18 cellular contexts compared by ENCODE assay signal in the genomic region with DNA sequence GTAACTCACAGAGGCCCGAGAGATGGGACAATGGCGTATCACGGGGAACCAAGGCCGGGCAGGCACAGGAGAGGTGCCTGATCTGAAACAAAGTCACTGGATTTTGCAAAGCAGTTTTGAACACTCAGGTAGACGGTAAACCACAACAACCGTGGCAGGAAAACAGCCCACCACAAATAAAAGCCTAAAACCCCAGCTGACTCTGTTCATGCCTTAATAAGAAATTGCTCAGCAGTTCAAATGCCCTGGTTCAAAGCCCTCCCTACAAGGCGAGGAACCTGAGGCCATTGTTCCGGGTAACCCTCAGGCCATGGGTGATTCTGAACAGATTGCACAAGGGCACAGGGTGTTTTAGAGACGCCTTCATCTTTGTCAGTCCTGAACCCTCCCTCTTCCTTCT.
DNase-seq lines count a peak whose midpoint lies in the region; ATAC-seq, FAIRE-seq and TF ChIP-seq lines count a peak whose summit lies in the region.
"Had no signal": no experiment of that assay in that cellular context is flagged by ENCODE, and none has a peak within 500 bp of the region (broad histone marks: within the 10 kb centered on the region; RNA-seq: fewer than 3 reads in every experiment).

No MANE protein-coding gene starts in this region.

- intact Hi-C loops in CD4-positive, alpha-beta memory T cell (cut with micrococcal nuclease), result loop anchor here (10.0 kb wide), 1 partner anchor 648 kb away; the partner anchor contains the start of gene CASP8AP2

- H3K9me3 Mint-ChIP-seq in CD4-positive, alpha-beta memory T cell, result no peaks in the 10 kb centered on the region
- no peaks in the 10 kb centered on the region for H3K9me3 Mint-ChIP-seq in activated CD4-positive, alpha-beta memory T cell treated with anti-CD3 and anti-CD28 coated beads, Interleukin-2, amount 10 ng/mL, durations not matched to agents 7 days and 5 days
- H3K9me3 Mint-ChIP-seq: WTC11 had no signal

- CTCF ChIA-PET in CD4-positive, alpha-beta memory T cell (lab: Charles Lee; ENCODE audit: partially characterized antibody), result interaction anchor here (0.7 to 12.7 kb wide), 7 partner anchors 11 to 532 kb away, joined by 3 to 326 read pairs (median 5); no protein-coding TSS in a partner anchor
- CTCF ChIA-PET in activated CD4-positive, alpha-beta memory T cell treated with anti-CD3 and anti-CD28 coated beads, Interleukin-2, amount 10 ng/mL, durations not matched to agents 7 days and 5 days (lab: Charles Lee), result interaction anchor here (0.6 to 11.5 kb wide), 11 partner anchors 14 to 1099 kb away, joined by 3 to 281 read pairs (median 35); partner anchors contain the start of genes BACH2 and MAP3K7

- peak overlapping the region in 6 of 7 donors; percentile 11 to 79 (median 76) for H3K27ac Mint-ChIP-seq in CD4-positive, alpha-beta memory T cell
- H3K27ac Mint-ChIP-seq in activated CD4-positive, alpha-beta memory T cell treated with anti-CD3 and anti-CD28 coated beads, Interleukin-2, amount 10 ng/mL, durations not matched to agents 7 days and 5 days, result peak overlapping the region; percentile 92
- H3K27ac Mint-ChIP-seq: WTC11 had no signal

- H3K4me3 ChIP-seq in CD4-positive, alpha-beta memory T cell (ENCODE audit: low read length in 2 of 2), result no peak overlapping the region
- peak overlapping the region; percentile 2 for H3K4me3 ChIP-seq in effector memory CD4-positive, alpha-beta T cell (ENCODE audit: insufficient read depth, low read depth, low read length, poor library complexity, severe bottlenecking)
- H3K4me3 ChIP-seq: tibial artery had no signal

- peak; percentile 41 for FAIRE-seq in GM12891 (lab: Jason Lieb, UNC)

- peak overlapping the region; percentile 63 to 87 (median 78) for H3K4me3 Mint-ChIP-seq in CD4-positive, alpha-beta memory T cell
- peak overlapping the region; percentile 70 for H3K4me3 Mint-ChIP-seq in activated CD4-positive, alpha-beta memory T cell treated with anti-CD3 and anti-CD28 coated beads, Interleukin-2, amount 10 ng/mL, durations not matched to agents 7 days and 5 days
- H3K4me3 Mint-ChIP-seq: WTC11 had no signal

- no peak overlapping the region for H3K27ac ChIP-seq in CD4-positive, alpha-beta memory T cell (ENCODE audit: low read depth, low read length)
- H3K27ac ChIP-seq in effector memory CD4-positive, alpha-beta T cell (ENCODE audit: insufficient read depth, low read length, poor library complexity, severe bottlenecking), result no peak overlapping the region
- H3K27ac ChIP-seq: neutrophil, tibial artery had no signal

- peak in 4 of 5 donors; percentile 25 to 44 (median 36) for DNase-seq in CD4-positive, alpha-beta memory T cell
- no peak for DNase-seq in GM12891 (ENCODE audit: insufficient read length, low spot score)
- peak; percentile 75 for DNase-seq in activated CD4-positive, alpha-beta memory T cell treated with anti-CD3 and anti-CD28 coated beads, Interleukin-2, amount 10 ng/mL, durations not matched to agents 7 days and 5 days
- peak in 2 of 3 donors; percentile 4 to 24 for DNase-seq in effector memory CD4-positive, alpha-beta T cell
- DNase-seq in NCI-H748 treated with DMSO at 0.1 percent for 48 hours (lab: John Stamatoyannopoulos, UW), result no peak
- DNase-seq in UCSD-AML1 (lab: John Stamatoyannopoulos, UW; ENCODE audit: unreplicated experiment), result no peak
- DNase-seq: BE2C, mesendoderm, NCI-H1048, NCI-H2081 treated with DMSO at 0.1 percent for 48 hours, NCI-H526 treated with DMSO at 0.1 percent for 48 hours, right cardiac atrium, tibial artery had no signal

- TF ChIP-seq POLR2A in GM12891 (IDR thresholded peaks at IDR 0.05; ENCODE audit: low read depth, low read length), result no peak

- no peaks in the 10 kb centered on the region for H3K36me3 Mint-ChIP-seq in CD4-positive, alpha-beta memory T cell
- peaks cover 7% of the 10 kb centered on the region for H3K36me3 Mint-ChIP-seq in activated CD4-positive, alpha-beta memory T cell treated with anti-CD3 and anti-CD28 coated beads, Interleukin-2, amount 10 ng/mL, durations not matched to agents 7 days and 5 days (ENCODE audit: low read depth)
- H3K36me3 Mint-ChIP-seq: WTC11 had no signal

- ATAC-seq in GM19455 (IDR thresholded peaks at IDR 0.05; ENCODE audit: unreplicated experiment) (no peak), GM21515 (IDR thresholded peaks at IDR 0.05; ENCODE audit: unreplicated experiment) (no peak)
- ATAC-seq: HCT116, right cardiac atrium, WTC11 had no signal

- H3K27me3 Mint-ChIP-seq in CD4-positive, alpha-beta memory T cell, result no peaks in the 10 kb centered on the region
- peaks cover 12% of the 10 kb centered on the region for H3K27me3 Mint-ChIP-seq in activated CD4-positive, alpha-beta memory T cell treated with anti-CD3 and anti-CD28 coated beads, Interleukin-2, amount 10 ng/mL, durations not matched to agents 7 days and 5 days

- H3K9me3 ChIP-seq in CD4-positive, alpha-beta memory T cell (ENCODE audit: control insufficient read depth in 1 of 2, low read length in 2 of 2), result no peaks in the 10 kb centered on the region
- H3K9me3 ChIP-seq in effector memory CD4-positive, alpha-beta T cell (ENCODE audit: control insufficient read depth, low read length), result no peaks in the 10 kb centered on the region
- H3K9me3 ChIP-seq: BE2C, neutrophil, tibial artery had no signal

- POLR2A ChIA-PET in CD4-positive, alpha-beta memory T cell (lab: Charles Lee; ENCODE audit: partially characterized antibody), result interaction anchor here (0.6 to 3.5 kb wide), 17 partner anchors 9 to 532 kb away, joined by 3 to 17 read pairs (median 5); partner anchors contain the start of genes BACH2 and MAP3K7
- POLR2A ChIA-PET in activated CD4-positive, alpha-beta memory T cell treated with anti-CD3 and anti-CD28 coated beads, Interleukin-2, amount 10 ng/mL, durations not matched to agents 7 days and 5 days (lab: Charles Lee), result interaction anchor here (0.7 to 14.9 kb wide), 15 partner anchors 14 to 653 kb away, joined by 3 to 324 read pairs (median 14); partner anchors contain the start of genes BACH2 and CASP8AP2

- H3K4me1 Mint-ChIP-seq in CD4-positive, alpha-beta memory T cell, result peaks cover 28 to 65% (median 36%) of the 10 kb centered on the region in 4 donors
- H3K4me1 Mint-ChIP-seq in activated CD4-positive, alpha-beta memory T cell treated with anti-CD3 and anti-CD28 coated beads, Interleukin-2, amount 10 ng/mL, durations not matched to agents 7 days and 5 days, result peaks cover 98% of the 10 kb centered on the region

- no peaks in the 10 kb centered on the region for H3K27me3 ChIP-seq in CD4-positive, alpha-beta memory T cell (ENCODE audit: insufficient read depth, low read length)
- no peaks in the 10 kb centered on the region for H3K27me3 ChIP-seq in effector memory CD4-positive, alpha-beta T cell (replicated peaks; ENCODE audit: control insufficient read depth, insufficient read depth, low read length, poor library complexity, severe bottlenecking)
- H3K27me3 ChIP-seq: BE2C, neutrophil, tibial artery had no signal

- peaks cover 43% of the 10 kb centered on the region for H3K4me1 ChIP-seq in CD4-positive, alpha-beta memory T cell (ENCODE audit: insufficient read depth, low read length)
- peaks cover 20% of the 10 kb centered on the region for H3K4me1 ChIP-seq in effector memory CD4-positive, alpha-beta T cell (ENCODE audit: control insufficient read depth, insufficient read depth, low read length, poor library complexity, severe bottlenecking)
- H3K4me1 ChIP-seq: BE2C, tibial artery had no signal

- H3K36me3 ChIP-seq in CD4-positive, alpha-beta memory T cell (ENCODE audit: insufficient read depth, low read length), result no peaks in the 10 kb centered on the region
- no peaks in the 10 kb centered on the region for H3K36me3 ChIP-seq in effector memory CD4-positive, alpha-beta T cell (ENCODE audit: control insufficient read depth, insufficient read depth, low read length)
- H3K36me3 ChIP-seq: BE2C, neutrophil, tibial artery had no signal

TF ChIP-seq in GM12891, 5 proteins besides CTCF, POLR2A, EP300 and RAD21:
- TF ChIP-seq POU2F2 (IDR thresholded peaks at IDR 0.05; ENCODE audit: low read depth, low read length), result no peak
- TF ChIP-seq PAX5 (IDR thresholded peaks at IDR 0.05; ENCODE audit: insufficient read depth, low read length, severe bottlenecking), result no peak
- TF ChIP-seq SPI1 (IDR thresholded peaks at IDR 0.05; ENCODE audit: low read depth, low read length), result no peak
- TF ChIP-seq TAF1 (IDR thresholded peaks at IDR 0.05; ENCODE audit: low read depth, low read length), result no peak
- no peak for TF ChIP-seq POLR2AphosphoS5 (IDR thresholded peaks at IDR 0.05; ENCODE audit: low read depth, low read length)

Comparison
In these comparisons a context has a peak if more than half of its experiments do, and no peak if none do; other contexts are left out.
1. DNase-seq: peak in CD4-positive, alpha-beta memory T cell (4 of 5), activated CD4-positive, alpha-beta memory T cell treated with anti-CD3 and anti-CD28 coated beads, Interleukin-2, amount 10 ng/mL, durations not matched to agents 7 days and 5 days (single experiment) and effector memory CD4-positive, alpha-beta T cell (2 of 3); none in GM12891 (single experiment), NCI-H748 treated with DMSO at 0.1 percent for 48 hours (single experiment) and UCSD-AML1 (single experiment).